ENCODE assay signal across 1 cellular context in genomic region chr11:71843858-71844257, GRCh38.
A peak's percentile ranks its signal among the peaks of the same experiment; 100 is the strongest.
TF ChIP-seq lines count a peak whose summit lies in the region.

No MANE protein-coding gene starts in this region.

TF ChIP-seq in WTC11, 78 proteins besides CTCF, POLR2A, EP300 and RAD21 (continued from another document):
- TF ChIP-seq, protein P1, sequence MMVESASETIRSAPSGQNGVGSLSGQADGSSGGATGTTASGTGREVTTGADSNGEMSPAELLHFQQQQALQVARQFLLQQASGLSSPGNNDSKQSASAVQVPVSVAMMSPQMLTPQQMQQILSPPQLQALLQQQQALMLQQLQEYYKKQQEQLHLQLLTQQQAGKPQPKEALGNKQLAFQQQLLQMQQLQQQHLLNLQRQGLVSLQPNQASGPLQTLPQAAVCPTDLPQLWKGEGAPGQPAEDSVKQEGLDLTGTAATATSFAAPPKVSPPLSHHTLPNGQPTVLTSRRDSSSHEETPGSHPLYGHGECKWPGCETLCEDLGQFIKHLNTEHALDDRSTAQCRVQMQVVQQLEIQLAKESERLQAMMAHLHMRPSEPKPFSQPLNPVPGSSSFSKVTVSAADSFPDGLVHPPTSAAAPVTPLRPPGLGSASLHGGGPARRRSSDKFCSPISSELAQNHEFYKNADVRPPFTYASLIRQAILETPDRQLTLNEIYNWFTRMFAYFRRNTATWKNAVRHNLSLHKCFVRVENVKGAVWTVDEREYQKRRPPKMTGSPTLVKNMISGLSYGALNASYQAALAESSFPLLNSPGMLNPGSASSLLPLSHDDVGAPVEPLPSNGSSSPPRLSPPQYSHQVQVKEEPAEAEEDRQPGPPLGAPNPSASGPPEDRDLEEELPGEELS (CRISPR knock-in tag; IDR thresholded peaks at IDR 0.05), result 0 out of 2 replicates have a peak, but pooled peaks have one; percentile 22
TF ChIP-seq in WTC11: peak in this region for 3.
